In genomic region chr10:86872757-86873156, GRCh38 we compare ENCODE assay signal across 10 cellular contexts.
DNase-seq lines count a peak whose midpoint lies in the region; ATAC-seq, FAIRE-seq and TF ChIP-seq lines count a peak whose summit lies in the region.
"Had no signal": no experiment of that assay in that cellular context is flagged by ENCODE, and none has a peak within 500 bp of the region (broad histone marks: within the 10 kb centered on the region; RNA-seq: fewer than 3 reads in every experiment).

No MANE protein-coding gene starts in this region.

- H3K27me3 Mint-ChIP-seq in activated T-cell treated with anti-CD3 and anti-CD28 coated beads, Interleukin-2, amount 50 U/mL, for 4 hours (ENCODE audit: low read depth) = no peaks in the 10 kb centered on the region

- no peaks in the 10 kb centered on the region for H3K4me1 Mint-ChIP-seq in activated T-cell treated with anti-CD3 and anti-CD28 coated beads, Interleukin-2, amount 50 U/mL, for 4 hours (ENCODE audit: low read depth)

- H3K9me3 ChIP-seq in HUES6 (ENCODE audit: control insufficient read depth, insufficient read depth, low read depth, low read length) = no peaks in the 10 kb centered on the region
- no peaks in the 10 kb centered on the region for H3K9me3 ChIP-seq in K562 (replicated peaks; ENCODE audit: control insufficient read depth, insufficient read depth, low read depth, low read length)
- no peaks in the 10 kb centered on the region for H3K9me3 ChIP-seq in right lobe of liver
- H3K9me3 ChIP-seq: stomach had no signal

- ATAC-seq in K562 (no peak; the same call in 2 of the 3 replicates), right lobe of liver (peak; percentile 75 to 90 (median 88)), GM19328 (IDR thresholded peaks at IDR 0.05; ENCODE audit: unreplicated experiment) (no peak), HG03045 (IDR thresholded peaks at IDR 0.05; ENCODE audit: unreplicated experiment) (no peak)
- ATAC-seq in activated T-cell treated with anti-CD3 and anti-CD28 coated beads, Interleukin-2, amount 50 U/mL, for 4 hours = no peak

- BruUV-seq in K562 (replicated peaks; lab: Mats Ljungman, UMichigan) = no TSS peak

- H3K9me1 ChIP-seq in K562 (ENCODE audit: control insufficient read depth, insufficient read depth, low read length) = no peaks in the 10 kb centered on the region

- H3K36me3 ChIP-seq in HUES6 (ENCODE audit: control insufficient read depth, insufficient read depth, low read length) (peaks cover 28% of the 10 kb centered on the region), K562 (ENCODE audit: control insufficient read depth, insufficient read depth, low read length) (peaks cover 5% of the 10 kb centered on the region; the same call in 1 of the 3 replicates), right lobe of liver (no peaks in the 10 kb centered on the region)

- CTCF ChIA-PET in K562 (lab: Yijun Ruan, JAX; ENCODE audit: low intra/inter-chr PET ratio) = no interaction called here

- H3K79me2 ChIP-seq in K562 (ENCODE audit: control insufficient read depth, insufficient read depth, low read length) = no peaks in the 10 kb centered on the region

- no peak for TF ChIP-seq RAD21 in K562 (CRISPR knock-in tag; conservative IDR thresholded peaks at IDR 0.05 in 1 of 2, IDR thresholded peaks at IDR 0.05 in 1 of 2)

- intact Hi-C loops in K562 (cut with micrococcal nuclease) (no loop called here), right lobe of liver (cut with DNase I) (no loop called here)

- H3K9ac ChIP-seq in HUES6 (ENCODE audit: low read length) (peak overlapping the region; percentile 29), K562 (ENCODE audit: insufficient read depth in 1 of 2, low read depth in 2 of 2, low read length in 2 of 2) (no peak overlapping the region)

- 32% methylated on average over 3 of the region's 4 CpGs for WGBS in K562 (ENCODE audit: insufficient coverage, low coverage, missing lambda C conversion rate)
- 62% methylated on average over 4 of the region's 4 CpGs for WGBS in right lobe of liver (ENCODE audit: insufficient coverage, low coverage, low lambda C conversion rate, missing lambda C conversion rate)

- H3K9me3 Mint-ChIP-seq in activated T-cell treated with anti-CD3 and anti-CD28 coated beads, Interleukin-2, amount 50 U/mL, for 4 hours = no peaks in the 10 kb centered on the region

- H3K4me3 ChIP-seq in HUES6 (ENCODE audit: low read depth, low read length) (no peak overlapping the region), K562 (no peak overlapping the region), right lobe of liver (no peak overlapping the region)
- H3K4me3 ChIP-seq: stomach had no signal

- peak; percentile 47 for DNase-seq in CD1c-positive myeloid dendritic cell (ENCODE audit: extremely low spot score)
- no peak for DNase-seq in K562 (ENCODE audit: extremely low read depth in 1 of 4, low spot score in 3 of 4)
- peak in 1 of 3 donors; percentile 25 for DNase-seq in right lobe of liver
- DNase-seq in activated gamma-delta T cell treated with Interleukin-2 at 50 U/mL for 16 hours = no peak
- no peak for DNase-seq in activated T-cell treated with anti-CD3 and anti-CD28 coated beads, Interleukin-2, amount 50 U/mL, for 4 hours
- DNase-seq: mammary epithelial cell, stomach had no signal

- no peak for TF ChIP-seq EP300 in K562 (IDR thresholded peaks at IDR 0.05; ENCODE audit: low read length)

- POLR2A ChIA-PET in K562 (lab: Yijun Ruan, JAX) = interaction anchor here (0.8 kb wide), 1 partner anchor 9 kb away, joined by 4 read pairs; no protein-coding TSS in a partner anchor

- H3K27ac ChIP-seq in HUES6 (ENCODE audit: low read depth, low read length) (peak overlapping the region; percentile 45; the same call in 1 of the 2 replicates), K562 (ENCODE audit: extremely low read depth, low read depth, low read length) (no peak overlapping the region), right lobe of liver (no peak overlapping the region)

- H2AFZ ChIP-seq in K562 (ENCODE audit: low read depth, low read length) = no peak overlapping the region

- peaks cover 49% of the 10 kb centered on the region for H3K4me1 ChIP-seq in HUES6 (ENCODE audit: control insufficient read depth, insufficient read depth, low read length)
- no peaks in the 10 kb centered on the region; a peak in 1 of 5 replicates for H3K4me1 ChIP-seq in K562 (replicated peaks in 1 of 2; ENCODE audit: control insufficient read depth in 2 of 2, insufficient read depth in 2 of 2, low read length in 2 of 2)
- no peaks in the 10 kb centered on the region for H3K4me1 ChIP-seq in right lobe of liver

- FAIRE-seq in K562 (lab: Jason Lieb, UNC) = no peak

- H3K27me3 ChIP-seq in HUES6 (ENCODE audit: control insufficient read depth, insufficient read depth, low read length) (no peaks in the 10 kb centered on the region), K562 (ENCODE audit: control insufficient read depth in 2 of 2, insufficient read depth in 2 of 2, low read length in 2 of 2) (no peaks in the 10 kb centered on the region), right lobe of liver (no peaks in the 10 kb centered on the region)
- H3K27me3 ChIP-seq: stomach had no signal

- H4K20me1 ChIP-seq in K562 (replicated peaks; ENCODE audit: control insufficient read depth, insufficient read depth, low read length) = no peaks in the 10 kb centered on the region

- no peak overlapping the region for H3K4me3 Mint-ChIP-seq in activated T-cell treated with anti-CD3 and anti-CD28 coated beads, Interleukin-2, amount 50 U/mL, for 4 hours

- H3K36me3 Mint-ChIP-seq in activated T-cell treated with anti-CD3 and anti-CD28 coated beads, Interleukin-2, amount 50 U/mL, for 4 hours (ENCODE audit: insufficient read depth) = peaks cover 4% of the 10 kb centered on the region

- in situ Hi-C loops in K562 (cut with MboI) = no loop called here

- TF ChIP-seq POLR2A in K562 (conservative IDR thresholded peaks at IDR 0.05) = no peak
- TF ChIP-seq POLR2A in right lobe of liver (IDR thresholded peaks at IDR 0.05) = no peak

- TF ChIP-seq CTCF in K562 (IDR thresholded peaks at IDR 0.05 in 2 of 3, conservative IDR thresholded peaks at IDR 0.05 in 1 of 3; ENCODE audit: insufficient read depth in 2 of 3, low read depth in 1 of 3, low read length in 3 of 3) = no peak
- no peak for TF ChIP-seq CTCF in right lobe of liver (IDR thresholded peaks at IDR 0.05)

- H3K4me2 ChIP-seq in K562 (ENCODE audit: insufficient read depth, low read length) = no peak overlapping the region

TF ChIP-seq in K562, 482 proteins besides CTCF, POLR2A, EP300 and RAD21:
- peak; percentile 54 for TF ChIP-seq NFIC (IDR thresholded peaks at IDR 0.05)
- TF ChIP-seq CHD2 (IDR thresholded peaks at IDR 0.05; ENCODE audit: low read depth, low read length) = no peak

Comparison
In these comparisons a context has a peak if more than half of its experiments do, and no peak if none do; other contexts are left out.
1. ATAC-seq: peak in right lobe of liver (4 of 4); none in K562 (single experiment), GM19328 (single experiment), HG03045 (single experiment) and activated T-cell treated with anti-CD3 and anti-CD28 coated beads, Interleukin-2, amount 50 U/mL, for 4 hours (0 of 2).